ENCODE assay signal across 1 cellular context in the genomic region with DNA sequence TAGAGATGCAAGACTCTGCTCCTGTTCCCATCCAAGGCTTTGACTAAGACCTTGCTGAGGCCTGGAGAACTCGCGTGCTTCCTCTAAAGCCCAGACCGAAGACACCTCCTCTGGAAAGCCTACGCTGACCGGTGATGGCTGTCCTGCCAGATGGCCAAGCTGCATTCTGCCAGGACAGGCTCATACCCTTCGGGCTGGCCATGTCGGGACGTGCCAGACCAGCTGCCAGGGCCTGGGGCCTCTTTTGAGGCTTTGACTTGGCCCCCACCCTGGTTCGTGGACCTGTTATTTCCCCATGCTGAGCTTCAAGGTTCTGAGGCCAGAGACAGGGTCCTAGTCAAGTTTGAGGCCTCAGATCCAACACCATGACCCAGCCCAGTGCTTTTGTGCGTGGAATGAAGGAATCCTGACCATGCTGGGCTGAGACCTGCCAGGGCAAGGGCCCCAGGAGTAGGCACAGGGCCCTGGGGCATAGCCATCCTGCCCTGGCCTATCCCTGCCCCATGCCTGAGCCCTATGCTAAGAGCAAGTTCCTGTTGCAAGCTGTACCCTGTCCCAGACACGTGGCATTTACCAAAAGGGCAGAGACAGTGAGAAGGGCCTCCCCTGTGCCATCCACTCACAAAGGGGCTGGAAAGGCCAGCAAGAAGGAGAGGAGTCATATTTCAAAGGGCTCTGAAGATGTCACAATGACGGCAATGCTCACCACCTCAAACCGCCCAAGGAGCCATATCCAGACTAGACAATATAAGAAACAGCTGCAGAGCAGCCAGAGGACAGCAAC.
TF ChIP-seq lines count a peak whose summit lies in the region.

No MANE protein-coding gene starts in this region.

TF ChIP-seq in GM23338, 12 proteins besides CTCF, POLR2A, EP300 and RAD21 (continued from another document):
- TF ChIP-seq, protein P1, sequence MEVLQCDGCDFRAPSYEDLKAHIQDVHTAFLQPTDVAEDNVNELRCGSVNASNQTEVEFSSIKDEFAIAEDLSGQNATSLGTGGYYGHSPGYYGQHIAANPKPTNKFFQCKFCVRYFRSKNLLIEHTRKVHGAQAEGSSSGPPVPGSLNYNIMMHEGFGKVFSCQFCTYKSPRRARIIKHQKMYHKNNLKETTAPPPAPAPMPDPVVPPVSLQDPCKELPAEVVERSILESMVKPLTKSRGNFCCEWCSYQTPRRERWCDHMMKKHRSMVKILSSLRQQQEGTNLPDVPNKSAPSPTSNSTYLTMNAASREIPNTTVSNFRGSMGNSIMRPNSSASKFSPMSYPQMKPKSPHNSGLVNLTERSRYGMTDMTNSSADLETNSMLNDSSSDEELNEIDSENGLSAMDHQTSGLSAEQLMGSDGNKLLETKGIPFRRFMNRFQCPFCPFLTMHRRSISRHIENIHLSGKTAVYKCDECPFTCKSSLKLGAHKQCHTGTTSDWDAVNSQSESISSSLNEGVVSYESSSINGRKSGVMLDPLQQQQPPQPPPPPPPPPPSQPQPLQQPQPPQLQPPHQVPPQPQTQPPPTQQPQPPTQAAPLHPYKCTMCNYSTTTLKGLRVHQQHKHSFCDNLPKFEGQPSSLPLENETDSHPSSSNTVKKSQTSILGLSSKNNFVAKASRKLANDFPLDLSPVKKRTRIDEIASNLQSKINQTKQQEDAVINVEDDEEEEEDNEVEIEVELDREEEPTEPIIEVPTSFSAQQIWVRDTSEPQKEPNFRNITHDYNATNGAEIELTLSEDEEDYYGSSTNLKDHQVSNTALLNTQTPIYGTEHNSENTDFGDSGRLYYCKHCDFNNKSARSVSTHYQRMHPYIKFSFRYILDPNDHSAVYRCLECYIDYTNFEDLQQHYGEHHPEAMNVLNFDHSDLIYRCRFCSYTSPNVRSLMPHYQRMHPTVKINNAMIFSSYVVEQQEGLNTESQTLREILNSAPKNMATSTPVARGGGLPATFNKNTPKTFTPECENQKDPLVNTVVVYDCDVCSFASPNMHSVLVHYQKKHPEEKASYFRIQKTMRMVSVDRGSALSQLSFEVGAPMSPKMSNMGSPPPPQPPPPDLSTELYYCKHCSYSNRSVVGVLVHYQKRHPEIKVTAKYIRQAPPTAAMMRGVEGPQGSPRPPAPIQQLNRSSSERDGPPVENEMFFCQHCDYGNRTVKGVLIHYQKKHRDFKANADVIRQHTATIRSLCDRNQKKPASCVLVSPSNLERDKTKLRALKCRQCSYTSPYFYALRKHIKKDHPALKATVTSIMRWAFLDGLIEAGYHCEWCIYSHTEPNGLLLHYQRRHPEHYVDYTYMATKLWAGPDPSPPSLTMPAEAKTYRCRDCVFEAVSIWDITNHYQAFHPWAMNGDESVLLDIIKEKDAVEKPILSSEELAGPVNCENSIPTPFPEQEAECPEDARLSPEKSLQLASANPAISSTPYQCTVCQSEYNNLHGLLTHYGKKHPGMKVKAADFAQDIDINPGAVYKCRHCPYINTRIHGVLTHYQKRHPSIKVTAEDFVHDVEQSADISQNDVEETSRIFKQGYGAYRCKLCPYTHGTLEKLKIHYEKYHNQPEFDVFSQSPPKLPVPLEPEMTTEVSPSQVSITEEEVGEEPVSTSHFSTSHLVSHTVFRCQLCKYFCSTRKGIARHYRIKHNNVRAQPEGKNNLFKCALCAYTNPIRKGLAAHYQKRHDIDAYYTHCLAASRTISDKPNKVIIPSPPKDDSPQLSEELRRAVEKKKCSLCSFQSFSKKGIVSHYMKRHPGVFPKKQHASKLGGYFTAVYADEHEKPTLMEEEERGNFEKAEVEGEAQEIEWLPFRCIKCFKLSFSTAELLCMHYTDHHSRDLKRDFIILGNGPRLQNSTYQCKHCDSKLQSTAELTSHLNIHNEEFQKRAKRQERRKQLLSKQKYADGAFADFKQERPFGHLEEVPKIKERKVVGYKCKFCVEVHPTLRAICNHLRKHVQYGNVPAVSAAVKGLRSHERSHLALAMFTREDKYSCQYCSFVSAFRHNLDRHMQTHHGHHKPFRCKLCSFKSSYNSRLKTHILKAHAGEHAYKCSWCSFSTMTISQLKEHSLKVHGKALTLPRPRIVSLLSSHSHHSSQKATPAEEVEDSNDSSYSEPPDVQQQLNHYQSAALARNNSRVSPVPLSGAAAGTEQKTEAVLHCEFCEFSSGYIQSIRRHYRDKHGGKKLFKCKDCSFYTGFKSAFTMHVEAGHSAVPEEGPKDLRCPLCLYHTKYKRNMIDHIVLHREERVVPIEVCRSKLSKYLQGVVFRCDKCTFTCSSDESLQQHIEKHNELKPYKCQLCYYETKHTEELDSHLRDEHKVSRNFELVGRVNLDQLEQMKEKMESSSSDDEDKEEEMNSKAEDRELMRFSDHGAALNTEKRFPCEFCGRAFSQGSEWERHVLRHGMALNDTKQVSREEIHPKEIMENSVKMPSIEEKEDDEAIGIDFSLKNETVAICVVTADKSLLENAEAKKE (CRISPR knock-in tag; IDR thresholded peaks at IDR 0.05) = no peak
